8 cellular contexts compared by ENCODE assay signal in the genomic region with DNA sequence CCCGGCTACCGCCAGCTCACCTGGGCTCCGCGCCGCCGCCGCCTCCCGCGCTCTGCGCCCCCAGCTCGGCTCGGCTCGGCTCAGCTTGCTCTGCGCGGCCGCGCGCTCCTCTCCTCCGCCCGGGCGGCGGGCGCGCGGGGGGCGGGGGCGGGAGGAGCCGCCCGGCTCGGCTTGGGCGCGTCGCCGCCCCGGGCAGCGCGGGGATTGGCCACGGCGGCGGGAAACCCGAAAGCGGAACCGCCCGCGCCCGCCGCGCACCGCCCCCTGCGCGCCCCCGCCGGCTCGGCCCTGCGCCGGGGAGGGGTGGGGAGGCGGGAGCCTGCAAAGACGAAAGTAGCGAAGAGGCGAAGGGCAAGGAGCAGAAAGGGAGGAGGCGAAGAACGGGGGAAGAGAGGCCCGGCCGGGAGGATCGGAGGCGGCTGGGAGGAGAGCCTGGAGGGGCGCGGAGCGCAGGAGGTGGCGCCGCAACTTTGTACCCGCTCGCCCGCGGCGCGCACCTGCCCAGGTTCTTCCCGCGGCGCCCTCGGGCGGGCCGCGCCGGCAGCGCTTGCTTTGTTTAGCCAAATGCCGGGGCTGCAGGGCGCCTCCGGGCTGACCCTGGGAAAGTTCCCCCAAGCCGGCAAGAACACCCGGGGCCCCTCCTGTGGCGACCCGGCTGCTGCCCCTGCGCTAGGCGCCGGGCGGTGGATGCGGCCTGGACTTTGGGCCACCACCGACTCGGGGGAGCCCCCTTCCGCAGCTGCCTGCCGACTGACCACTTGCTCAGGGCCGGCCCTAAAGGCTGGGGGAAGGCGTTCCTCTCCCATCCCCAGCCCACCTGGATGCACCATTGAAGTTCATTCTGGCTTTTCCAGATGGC. TPM values are rescaled to one million over a fixed set of nuclear protein-coding genes. Genes with fewer than 3 reads are reported as not detected.
DNase-seq lines count a peak whose midpoint lies in the region; ATAC-seq and TF ChIP-seq lines count a peak whose summit lies in the region.

TSS of gene CAMKK2 (minus strand) at position 92 of the 859 bp plus-strand sequence. CDS start 22,183 bp downstream, outside the sequence.

- no peaks in the 10 kb centered on the region for H3K27me3 ChIP-seq in BLaER1
- no peaks in the 10 kb centered on the region for H3K27me3 ChIP-seq in liver (ENCODE audit: control insufficient read depth in 4 of 4, insufficient read depth in 4 of 4, low read length in 3 of 4)

- no peak for TF ChIP-seq CTCF in liver (IDR thresholded peaks at IDR 0.05; ENCODE audit: low read depth, low read length, missing input control)

- H3K4me2 ChIP-seq in BLaER1: peak within 1 kb of the TSS; percentile 100

- peaks cover 42% of the 10 kb centered on the region for H4K20me1 ChIP-seq in BLaER1

- H3K36me3 ChIP-seq in BLaER1: peaks cover 13% of the 10 kb centered on the region; the same call in 1 of the 2 replicates
- H3K36me3 ChIP-seq in liver (ENCODE audit: control insufficient read depth in 4 of 4, insufficient read depth in 3 of 4, low read depth in 1 of 4, low read length in 3 of 4): peaks cover 0 to 4% (median 0%) of the 10 kb centered on the region in 4 donors

- H3K27ac ChIP-seq in BLaER1 (peak within 1 kb of the TSS; percentile 95), liver (ENCODE audit: low read depth in 1 of 2, low read length in 2 of 2) (peak within 1 kb of the TSS; percentile 79 to 91)

- TF ChIP-seq RAD21 in liver (IDR thresholded peaks at IDR 0.05): peak in 1 of 2 donors; percentile 11

- DNase-seq in GM19238 (ENCODE audit: insufficient read length, low spot score) (peak; percentile 95), NCI-H526 treated with DMSO at 0.1 percent for 48 hours (lab: John Stamatoyannopoulos, UW) (peak; percentile 77), dermis microvascular lymphatic vessel endothelial cell (ENCODE audit: low read depth in 2 of 2) (peak in 1 of 2 donors; percentile 84)
- DNase-seq in activated CD4-positive, alpha-beta T cell treated with anti-CD3 and anti-CD28 coated beads, Interleukin-2, amount 50 U/mL, for 4 hours: peak; percentile 83 to 85
- peak; percentile 89 for DNase-seq in stimulated activated CD4-positive, alpha-beta T cell treated with anti-CD3 and anti-CD28 coated beads, Interleukin-4, amount 100 ng/mL, for 1 hour

- peak within 1 kb of the TSS; percentile 98 for H3K9ac ChIP-seq in BLaER1
- H3K9ac ChIP-seq in liver (ENCODE audit: low read depth in 1 of 2, low read length in 2 of 2): peak within 1 kb of the TSS; percentile 78 to 83

- no peaks in the 10 kb centered on the region for H3K9me3 ChIP-seq in BLaER1
- no peaks in the 10 kb centered on the region for H3K9me3 ChIP-seq in liver (ENCODE audit: control insufficient read depth in 4 of 4, low read length in 3 of 4)

- H3K4me3 ChIP-seq in BLaER1 (peak within 1 kb of the TSS; percentile 99), liver (ENCODE audit: low read depth in 1 of 3, low read length in 3 of 3) (peak within 1 kb of the TSS; percentile 85 to 99 (median 95))

- ATAC-seq in HG03442 (IDR thresholded peaks at IDR 0.05; ENCODE audit: unreplicated experiment): peak; percentile 66

- H3K4me1 ChIP-seq in BLaER1 (peaks cover 63% of the 10 kb centered on the region), liver (ENCODE audit: control insufficient read depth in 4 of 4, insufficient read depth in 4 of 4, low read length in 3 of 4) (peaks cover 0 to 27% (median 20%) of the 10 kb centered on the region in 4 donors)

- 1% methylated on average over 104 of the region's 104 CpGs for WGBS in liver

TF ChIP-seq in liver, 16 proteins besides CTCF, POLR2A, EP300 and RAD21:
- TF ChIP-seq MAX (IDR thresholded peaks at IDR 0.05) (no peak), EGR1 (IDR thresholded peaks at IDR 0.05; ENCODE audit: low read depth in 2 of 2) (no peak), HNF4A (conservative IDR thresholded peaks at IDR 0.05) (peak in 1 of 2 donors; percentile 5)

RNA-seq across cellular contexts. Expression of gene CAMKK2, which starts in this region (rescaled TPM):
- 21.3 and 26.9 TPM in 2 replicates for total RNA-seq in dermis microvascular lymphatic vessel endothelial cell
- 10 to 100 TPM; 10.5 to 22.3 TPM for total RNA-seq in liver
- polyA plus RNA-seq in liver: 10 to 100 TPM; 18.6 to 26.0 TPM
